1 cellular context compared by ENCODE assay signal in genomic region chr7:41404375-41405074, GRCh38.
TF ChIP-seq lines count a peak whose summit lies in the region.

No MANE protein-coding gene starts in this region.

TF ChIP-seq in H1, 55 proteins besides CTCF, POLR2A, EP300 and RAD21:
- TF ChIP-seq CHD2 (IDR thresholded peaks at IDR 0.05; ENCODE audit: low read length) (no peak), CEBPB (IDR thresholded peaks at IDR 0.05; ENCODE audit: low read depth, low read length) (no peak), TBP (IDR thresholded peaks at IDR 0.05; ENCODE audit: low read depth, low read length) (no peak), KDM4A (IDR thresholded peaks at IDR 0.05; ENCODE audit: low read depth, low read length, severe bottlenecking) (no peak), JUN (IDR thresholded peaks at IDR 0.05; ENCODE audit: low read depth, low read length) (no peak), PHF8 (conservative IDR thresholded peaks at IDR 0.05; ENCODE audit: low read depth, low read length) (no peak)
